In genomic region chr16:73092236-73092781, GRCh38 we compare ENCODE assay signal across 1 cellular context.
A peak's percentile ranks its signal among the peaks of the same experiment; 100 is the strongest.
TF ChIP-seq lines count a peak whose summit lies in the region.

No MANE protein-coding gene starts in this region.

TF ChIP-seq in HepG2, 621 proteins besides CTCF, POLR2A, EP300 and RAD21 (continued from another document and continues in another):
- TF ChIP-seq HINFP (CRISPR knock-in tag; IDR thresholded peaks at IDR 0.05; ENCODE audit: low read depth) = no peak
- TF ChIP-seq DZIP1 (CRISPR knock-in tag; IDR thresholded peaks at IDR 0.05) = no peak
- no peak for TF ChIP-seq ZFP91 (CRISPR knock-in tag; IDR thresholded peaks at IDR 0.05; ENCODE audit: borderline replicate concordance)
- TF ChIP-seq REST (IDR thresholded peaks at IDR 0.05; ENCODE audit: borderline replicate concordance in 1 of 2, low read depth in 1 of 2, low read length in 2 of 2) = 0 out of 4 replicates have a peak, but pooled peaks of 1 of the 2 experiments have one; percentile 13
- TF ChIP-seq ZBTB43 (CRISPR knock-in tag; conservative IDR thresholded peaks at IDR 0.05) = peak; percentile 66; the same call in 1 of the 2 replicates
- 0 out of 2 replicates have a peak, but pooled peaks have one; percentile 66 for TF ChIP-seq ZNF749 (CRISPR knock-in tag; IDR thresholded peaks at IDR 0.05; ENCODE audit: borderline replicate concordance)
- no peak for TF ChIP-seq ZNF720 (CRISPR knock-in tag; IDR thresholded peaks at IDR 0.05)
- TF ChIP-seq GPN1 (CRISPR knock-in tag; IDR thresholded peaks at IDR 0.05; ENCODE audit: borderline replicate concordance) = no peak
- peak; percentile 40; the same call in 1 of the 2 replicates for TF ChIP-seq RXRB (CRISPR knock-in tag; IDR thresholded peaks at IDR 0.05; ENCODE audit: borderline replicate concordance)
- no peak for TF ChIP-seq SP140L (CRISPR knock-in tag; IDR thresholded peaks at IDR 0.05; ENCODE audit: borderline replicate concordance)
- no peak for TF ChIP-seq KMT2B (CRISPR knock-in tag; IDR thresholded peaks at IDR 0.05)
- TF ChIP-seq HMG20B (CRISPR knock-in tag; conservative IDR thresholded peaks at IDR 0.05) = no peak
- TF ChIP-seq HDAC6 (IDR thresholded peaks at IDR 0.05; ENCODE audit: low read depth, low read length) = no peak
- no peak for TF ChIP-seq SRSF4 (IDR thresholded peaks at IDR 0.05; ENCODE audit: low read depth, low read length, poor library complexity, severe bottlenecking)
- no peak for TF ChIP-seq ZNF747 (CRISPR knock-in tag; IDR thresholded peaks at IDR 0.05; ENCODE audit: borderline replicate concordance)
- TF ChIP-seq U2AF1 (optimal IDR thresholded peaks at IDR 0.05; ENCODE audit: low read depth, low read length) = no peak
- no peak for TF ChIP-seq SRSF1 (optimal IDR thresholded peaks at IDR 0.05; ENCODE audit: low read depth, low read length)
- TF ChIP-seq PHF8 (CRISPR knock-in tag; IDR thresholded peaks at IDR 0.05) = no peak
- no peak for TF ChIP-seq HES4 (CRISPR knock-in tag; IDR thresholded peaks at IDR 0.05; ENCODE audit: borderline replicate concordance)
- no peak for TF ChIP-seq PRPF4 (IDR thresholded peaks at IDR 0.05; ENCODE audit: low read depth, low read length, poor library complexity, severe bottlenecking)
- no peak for TF ChIP-seq KDM3A (CRISPR knock-in tag; IDR thresholded peaks at IDR 0.05; ENCODE audit: low read depth)
- TF ChIP-seq BATF2 (CRISPR knock-in tag; IDR thresholded peaks at IDR 0.05) = no peak
- no peak for TF ChIP-seq DMTF1 (CRISPR knock-in tag; IDR thresholded peaks at IDR 0.05)
- TF ChIP-seq NCOA1 (CRISPR knock-in tag; IDR thresholded peaks at IDR 0.05) = no peak
- TF ChIP-seq SMAD1 (CRISPR knock-in tag; IDR thresholded peaks at IDR 0.05; ENCODE audit: borderline replicate concordance, low read depth) = no peak
- no peak for TF ChIP-seq ZNF879 (CRISPR knock-in tag; IDR thresholded peaks at IDR 0.05)
- peak; percentile 58; the same call in 1 of the 2 replicates for TF ChIP-seq SOX5 (CRISPR knock-in tag; IDR thresholded peaks at IDR 0.05; ENCODE audit: borderline replicate concordance)
- no peak for TF ChIP-seq IRF1 (CRISPR knock-in tag; IDR thresholded peaks at IDR 0.05; ENCODE audit: low read depth)
- TF ChIP-seq ZNF484 (CRISPR knock-in tag; IDR thresholded peaks at IDR 0.05; ENCODE audit: borderline replicate concordance, low read depth) = no peak
- peak; percentile 64; the same call in 1 of the 2 replicates for TF ChIP-seq ZNF441 (CRISPR knock-in tag; IDR thresholded peaks at IDR 0.05; ENCODE audit: borderline replicate concordance)
- no peak for TF ChIP-seq RFX5 (IDR thresholded peaks at IDR 0.05; ENCODE audit: low read depth, low read length)
- no peak for TF ChIP-seq ZNF672 (CRISPR knock-in tag; IDR thresholded peaks at IDR 0.05)
- TF ChIP-seq ZBTB25 (CRISPR knock-in tag; IDR thresholded peaks at IDR 0.05) = no peak
- TF ChIP-seq ARID3A (IDR thresholded peaks at IDR 0.05; ENCODE audit: low read depth, low read length) = no peak
- no peak for TF ChIP-seq ZEB1 (IDR thresholded peaks at IDR 0.05; ENCODE audit: insufficient replicate concordance, low read depth)
- TF ChIP-seq TSC22D2 (CRISPR knock-in tag; IDR thresholded peaks at IDR 0.05; ENCODE audit: borderline replicate concordance) = peak; percentile 53; the same call in 1 of the 2 replicates
- peak; percentile 27; the same call in 1 of the 2 replicates for TF ChIP-seq IRF2 (CRISPR knock-in tag; IDR thresholded peaks at IDR 0.05)
- no peak for TF ChIP-seq MYPOP (CRISPR knock-in tag; IDR thresholded peaks at IDR 0.05)
- TF ChIP-seq THAP11 (CRISPR knock-in tag; IDR thresholded peaks at IDR 0.05) = 0 out of 2 replicates have a peak, but pooled peaks have one; percentile 17
- no peak for TF ChIP-seq ZNF343 (CRISPR knock-in tag; IDR thresholded peaks at IDR 0.05)
